In the genomic region with DNA sequence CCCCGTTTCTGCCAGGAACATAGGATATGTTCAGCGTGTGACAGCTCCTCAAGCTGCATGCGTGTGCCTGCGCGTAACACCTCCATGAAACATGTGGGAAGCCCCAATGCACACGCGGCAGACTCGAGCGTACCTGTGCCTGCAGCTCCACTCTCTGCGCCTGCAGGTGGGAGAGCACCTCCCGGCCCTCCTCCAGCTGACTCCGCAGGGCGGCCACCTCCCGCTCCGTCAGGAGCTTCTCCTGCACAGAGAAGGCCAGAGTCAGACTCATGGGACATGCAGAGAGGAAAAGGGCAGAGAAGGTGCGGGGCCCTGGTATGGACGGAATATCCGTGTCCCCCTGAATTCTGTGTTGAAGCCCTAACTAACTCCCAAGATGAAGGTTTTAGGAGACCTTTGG, we compare ENCODE assay signal across 7 cellular contexts. TPM values are rescaled to one million over a fixed set of nuclear protein-coding genes. Genes with fewer than 3 reads are reported as not detected.
"Had no signal": no experiment of that assay in that cellular context is flagged by ENCODE, and none has a peak within 500 bp of the region (broad histone marks: within the 10 kb centered on the region; RNA-seq: fewer than 3 reads in every experiment).

No MANE protein-coding gene starts in this region.

- H3K36me3 Mint-ChIP-seq: IgD-negative memory B cell had no signal

- H2AFZ ChIP-seq: GM23248 had no signal

- H3K4me3 ChIP-seq: GM23248, HAP-1 had no signal

- H3K9me3 ChIP-seq: HAP-1 had no signal

- H3K9ac ChIP-seq: GM23248 had no signal

- H3K9me3 Mint-ChIP-seq: HFFc6, IgD-negative memory B cell had no signal

- DNase-seq: GM23248, GOT3, H7, HFFc6 had no signal

- H3K36me3 ChIP-seq: HAP-1 had no signal

- H3K27ac Mint-ChIP-seq: HFFc6 had no signal

- H3K4me3 Mint-ChIP-seq: HFFc6 had no signal

- H3K27ac ChIP-seq: GM23248 had no signal

- ATAC-seq: HCT116 had no signal

RNA-seq across cellular contexts. Expression of a gene that starts 22.4 kb away (rescaled TPM):
- polyA plus RNA-seq: IgD-negative memory B cell had no signal
